Comparison of ENCODE assay signal across 28 cellular contexts in the genomic region with DNA sequence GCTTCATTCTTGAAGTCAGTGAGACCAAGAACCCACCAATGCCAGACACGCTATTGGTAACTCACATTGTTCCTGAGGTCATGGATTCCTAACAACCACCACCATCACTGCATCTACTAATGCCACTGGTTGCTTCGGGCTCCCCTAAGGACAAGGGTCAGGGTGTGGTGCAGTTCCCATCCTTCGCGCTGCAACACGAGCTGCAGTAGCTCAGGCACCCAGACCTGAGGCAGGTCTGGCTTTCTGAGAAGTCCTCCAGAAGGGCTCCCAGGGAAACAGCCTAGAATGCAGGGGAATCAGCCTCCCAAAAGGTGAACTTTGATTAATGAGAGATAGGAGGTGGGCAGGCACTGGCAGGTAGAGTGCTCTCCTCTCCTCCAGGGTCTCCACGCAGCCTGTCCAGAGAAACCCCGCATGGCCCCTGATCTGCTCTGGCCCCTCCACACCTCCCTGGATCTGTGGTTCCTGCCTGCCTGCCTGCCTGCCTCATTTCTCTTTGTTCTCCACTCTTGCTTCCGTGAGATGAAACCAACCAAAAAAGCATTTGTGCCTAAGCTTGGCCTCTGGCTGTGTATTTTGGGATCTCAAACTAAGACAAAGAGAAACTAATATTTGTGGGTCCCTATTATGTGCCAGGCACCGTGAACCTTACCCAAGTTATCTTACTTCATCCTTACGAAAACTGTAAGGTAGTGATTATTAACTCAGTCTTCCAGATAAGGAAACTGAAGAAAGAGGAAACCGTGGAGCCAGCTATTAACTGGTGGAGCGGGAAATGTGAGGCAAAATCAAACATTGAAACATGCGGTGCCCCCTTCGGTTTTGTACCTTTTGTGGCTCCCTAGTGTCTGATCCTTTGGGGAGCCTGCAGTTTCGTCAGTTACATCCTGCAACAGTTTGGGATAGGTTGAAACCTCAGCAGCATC. TPM values are rescaled to one million over a fixed set of nuclear protein-coding genes. Genes with fewer than 3 reads are reported as not detected.
A peak's percentile ranks its signal among the peaks of the same experiment; 100 is the strongest.
DNase-seq lines count a peak whose midpoint lies in the region; ATAC-seq, FAIRE-seq and TF ChIP-seq lines count a peak whose summit lies in the region.
"Had no signal": no experiment of that assay in that cellular context is flagged by ENCODE, and none has a peak within 500 bp of the region (broad histone marks: within the 10 kb centered on the region; RNA-seq: fewer than 3 reads in every experiment).

No MANE protein-coding gene starts in this region.

- no peaks in the 10 kb centered on the region for H3K36me3 ChIP-seq in Panc1 (ENCODE audit: control insufficient read depth, insufficient read depth, low read length)
- H3K36me3 ChIP-seq in endodermal cell (ENCODE audit: control insufficient read depth, insufficient read depth, low read length) = no peaks in the 10 kb centered on the region
- H3K36me3 ChIP-seq in neural progenitor cell = no peaks in the 10 kb centered on the region
- H3K36me3 ChIP-seq in gastroesophageal sphincter = no peaks in the 10 kb centered on the region
- H3K36me3 ChIP-seq: MG63 had no signal

- no TSS peak for BruUV-seq in Panc1 (replicated peaks; lab: Mats Ljungman, UMichigan)

- peaks cover 7% of the 10 kb centered on the region for H3K36me3 Mint-ChIP-seq in endodermal cell (ENCODE audit: low read depth)
- H3K36me3 Mint-ChIP-seq in neural progenitor cell = no peaks in the 10 kb centered on the region
- peaks cover 15% of the 10 kb centered on the region for H3K36me3 Mint-ChIP-seq in glutamatergic neuron (ENCODE audit: unreplicated experiment)
- H3K36me3 Mint-ChIP-seq: activated naive CD4-positive, alpha-beta T cell treated with anti-CD3 and anti-CD28 coated beads, Interleukin-2, amount 10 ng/mL, durations not matched to agents 7 days and 5 days had no signal

- in situ Hi-C loops in Panc1 (cut with HindIII; ENCODE audit: low pct_unique_long_range_greater_than_20kb, low sequenced_read_pairs) = no loop called here

- CTCF ChIA-PET in A549 (lab: Yijun Ruan, JAX) = interaction anchor here (0.7 to 11.9 kb wide), 8 partner anchors 11 to 172 kb away, joined by 3 to 185 read pairs (median 4); a partner anchor contains a TSS
- CTCF ChIA-PET in Panc1 (lab: Charles Lee) = no interaction called here

- H3K27me3 ChIP-seq in Panc1 (ENCODE audit: control insufficient read depth, insufficient read depth, low read length) (no peaks in the 10 kb centered on the region), endodermal cell (ENCODE audit: control insufficient read depth, insufficient read depth, low read length, poor library complexity, severe bottlenecking) (no peaks in the 10 kb centered on the region), neural progenitor cell (no peaks in the 10 kb centered on the region), gastroesophageal sphincter (no peaks in the 10 kb centered on the region)
- H3K27me3 ChIP-seq: MG63 had no signal

- H3K27me3 Mint-ChIP-seq in endodermal cell (ENCODE audit: insufficient read depth) (no peaks in the 10 kb centered on the region), neural progenitor cell (ENCODE audit: insufficient read depth, low read depth) (peaks cover 7% of the 10 kb centered on the region), glutamatergic neuron (ENCODE audit: unreplicated experiment) (no peaks in the 10 kb centered on the region)
- H3K27me3 Mint-ChIP-seq: B cell had no signal

- H3K9me3 ChIP-seq in A549 = 0 out of 3 replicates have a peak, but pooled peaks cover 4% of the 10 kb centered on the region
- H3K9me3 ChIP-seq in Panc1 (ENCODE audit: control insufficient read depth, insufficient read depth, low read depth, low read length) = no peaks in the 10 kb centered on the region
- H3K9me3 ChIP-seq in endodermal cell (ENCODE audit: control insufficient read depth, low read length) = peaks cover 14% of the 10 kb centered on the region
- no peaks in the 10 kb centered on the region for H3K9me3 ChIP-seq in neural progenitor cell (ENCODE audit: low read depth)
- H3K9me3 ChIP-seq in gastroesophageal sphincter = no peaks in the 10 kb centered on the region
- H3K9me3 ChIP-seq: MG63 had no signal

- TF ChIP-seq RAD21 in A549 (conservative IDR thresholded peaks at IDR 0.05 in 1 of 2, IDR thresholded peaks at IDR 0.05 in 1 of 2) = no peak

- H3K79me2 ChIP-seq in neural progenitor cell (ENCODE audit: low read depth) = no peaks in the 10 kb centered on the region
- H3K79me2 ChIP-seq: parathyroid adenoma had no signal

- H2AFZ ChIP-seq in neural progenitor cell (replicated peaks) = peak overlapping the region; percentile 98
- H2AFZ ChIP-seq: parathyroid adenoma had no signal

- intact Hi-C loops in Panc1 (cut with micrococcal nuclease; ENCODE audit: unreplicated experiment) = no loop called here

- H3K27ac ChIP-seq in A549 = peak overlapping the region; percentile 61 to 64; a peak in 5 of 6 replicates
- H3K27ac ChIP-seq in Panc1 (ENCODE audit: low read length) = peak overlapping the region; percentile 24; the same call in 1 of the 2 replicates
- no peak overlapping the region for H3K27ac ChIP-seq in endodermal cell (ENCODE audit: low read depth, low read length)
- H3K27ac ChIP-seq in neural progenitor cell = no peak overlapping the region
- no peak overlapping the region for H3K27ac ChIP-seq in gastroesophageal sphincter
- H3K27ac ChIP-seq: parathyroid adenoma had no signal

- POLR2A ChIA-PET in A549 (lab: Yijun Ruan, JAX) (interaction anchor here (1.2 kb wide), 1 partner anchor 139 kb away, joined by 3 read pairs; no protein-coding TSS in a partner anchor), Panc1 (lab: Charles Lee) (no interaction called here)

- H3K4me2 ChIP-seq in A549 (no peak overlapping the region), neural progenitor cell (peak overlapping the region; percentile 62)

- H3K4me1 Mint-ChIP-seq in endodermal cell = peaks cover 33% of the 10 kb centered on the region
- H3K4me1 Mint-ChIP-seq in neural progenitor cell = peaks cover 30% of the 10 kb centered on the region
- peaks cover 4% of the 10 kb centered on the region for H3K4me1 Mint-ChIP-seq in glutamatergic neuron (ENCODE audit: low read depth, unreplicated experiment)
- H3K4me1 Mint-ChIP-seq: activated naive CD4-positive, alpha-beta T cell treated with anti-CD3 and anti-CD28 coated beads, Interleukin-2, amount 10 ng/mL, durations not matched to agents 7 days and 5 days had no signal

- 77% methylated on average over 15 of the region's 15 CpGs for WGBS in A549 (ENCODE audit: missing lambda C conversion rate)
- WGBS in endodermal cell (ENCODE audit: insufficient coverage in 1 of 2, insufficient read length in 1 of 2), 2 experiments = 78 to 79% methylated on average over 12 to 15 of the region's 15 CpGs
- 76 to 81% methylated on average over 10 to 12 of the region's 15 CpGs for WGBS in gastroesophageal sphincter (ENCODE audit: low coverage in 1 of 2), 2 donors

- no peak for TF ChIP-seq EP300 in A549 (IDR thresholded peaks at IDR 0.05)
- TF ChIP-seq EP300 in gastroesophageal sphincter (IDR thresholded peaks at IDR 0.05) = no peak

- peaks cover 6% of the 10 kb centered on the region for H3F3A ChIP-seq in neural progenitor cell (ENCODE audit: low read depth)

- FAIRE-seq in A549 (lab: Jason Lieb, UNC) = no peak
- FAIRE-seq: A204.1, bronchial epithelial cell, endothelial cell of umbilical vein, GM12891, K562 had no signal

- peaks cover 48% of the 10 kb centered on the region for H3K4me1 ChIP-seq in A549
- H3K4me1 ChIP-seq in Panc1 (ENCODE audit: control insufficient read depth, insufficient read depth, low read length) = peaks cover 32% of the 10 kb centered on the region
- peaks cover 3% of the 10 kb centered on the region for H3K4me1 ChIP-seq in endodermal cell (ENCODE audit: control insufficient read depth, insufficient read depth, low read length)
- H3K4me1 ChIP-seq in neural progenitor cell = peaks cover 23% of the 10 kb centered on the region
- peaks cover 0 to 48% (median 4%) of the 10 kb centered on the region in 3 donors for H3K4me1 ChIP-seq in gastroesophageal sphincter
- H3K4me1 ChIP-seq: parathyroid adenoma had no signal

- H3K9ac ChIP-seq in endodermal cell (ENCODE audit: extremely low read depth, low read length, poor library complexity, severe bottlenecking) (no peak overlapping the region), neural progenitor cell (no peak overlapping the region)
- H3K9ac ChIP-seq: parathyroid adenoma had no signal

- H3K9me3 Mint-ChIP-seq in endodermal cell (peaks cover 27% of the 10 kb centered on the region), neural progenitor cell (peaks cover 14% of the 10 kb centered on the region), glutamatergic neuron (ENCODE audit: unreplicated experiment) (peaks cover 2% of the 10 kb centered on the region)
- H3K9me3 Mint-ChIP-seq: activated T-helper 1 cell treated with anti-CD3 and anti-CD28 coated beads, Interleukin-12 subunit alpha, Interleukin-12 subunit beta, Interleukin-2, Interleukin-4 antibody, amounts not matched to agents 30 ng/mL and 10 ng/mL and 1 ng/mL, durations not matched to agents 14 hours and 24 hours and 36 hours had no signal

- H4K20me1 ChIP-seq in neural progenitor cell (ENCODE audit: low read depth) = no peaks in the 10 kb centered on the region

- ATAC-seq in A549 (no peak), Panc1 (no peak), GM21528 (IDR thresholded peaks at IDR 0.05; ENCODE audit: low FRiP score, unreplicated experiment) (no peak), gastroesophageal sphincter (no peak)
- ATAC-seq: K562; naive thymus-derived CD4-positive, alpha-beta T cell; Right ventricle myocardium inferior; stimulated activated naive CD8-positive, alpha-beta T cell treated with anti-CD3 and anti-CD28 coated beads, Interleukin-15, Interleukin-2, amounts not matched to agents 100 U/mL and 50 U/mL, for 24 hours had no signal

- TF ChIP-seq CTCF in A549 (IDR thresholded peaks at IDR 0.05) (no peak), Panc1 (IDR thresholded peaks at IDR 0.05) (no peak), endodermal cell (conservative IDR thresholded peaks at IDR 0.05) (no peak), neural progenitor cell (IDR thresholded peaks at IDR 0.05) (no peak), gastroesophageal sphincter (IDR thresholded peaks at IDR 0.05) (no peak), glutamatergic neuron (IDR thresholded peaks at IDR 0.05; ENCODE audit: partially characterized antibody, unreplicated experiment) (no peak)

- no peak for TF ChIP-seq POLR2A in A549 (IDR thresholded peaks at IDR 0.05; ENCODE audit: low read length)
- no peak for TF ChIP-seq POLR2A in gastroesophageal sphincter (IDR thresholded peaks at IDR 0.05)

- H3K27ac Mint-ChIP-seq in endodermal cell (peak overlapping the region; percentile 44), neural progenitor cell (no peak overlapping the region), glutamatergic neuron (ENCODE audit: unreplicated experiment) (no peak overlapping the region)
- H3K27ac Mint-ChIP-seq: activated naive CD4-positive, alpha-beta T cell treated with anti-CD3 and anti-CD28 coated beads, Interleukin-2, amount 10 ng/mL, durations not matched to agents 7 days and 5 days; activated T-helper 1 cell treated with anti-CD3 and anti-CD28 coated beads, Interleukin-12 subunit alpha, Interleukin-12 subunit beta, Interleukin-2, Interleukin-4 antibody, amounts not matched to agents 30 ng/mL and 10 ng/mL and 1 ng/mL, durations not matched to agents 14 hours and 24 hours and 36 hours; B cell had no signal

- no peak overlapping the region for H3K4me3 ChIP-seq in A549
- H3K4me3 ChIP-seq in Panc1 (ENCODE audit: low read depth in 2 of 2, low read length in 2 of 2) = no peak overlapping the region
- no peak overlapping the region for H3K4me3 ChIP-seq in endodermal cell (ENCODE audit: low read length)
- H3K4me3 ChIP-seq in neural progenitor cell = peak overlapping the region; percentile 17
- no peak overlapping the region for H3K4me3 ChIP-seq in gastroesophageal sphincter
- H3K4me3 ChIP-seq: K562, MG63 had no signal

- peak overlapping the region; percentile 6 for H3K4me3 Mint-ChIP-seq in endodermal cell
- H3K4me3 Mint-ChIP-seq in neural progenitor cell = no peak overlapping the region
- no peak overlapping the region for H3K4me3 Mint-ChIP-seq in glutamatergic neuron (ENCODE audit: unreplicated experiment)
- H3K4me3 Mint-ChIP-seq: activated naive CD4-positive, alpha-beta T cell treated with anti-CD3 and anti-CD28 coated beads, Interleukin-2, amount 10 ng/mL, durations not matched to agents 7 days and 5 days; activated T-helper 1 cell treated with anti-CD3 and anti-CD28 coated beads, Interleukin-12 subunit alpha, Interleukin-12 subunit beta, Interleukin-2, Interleukin-4 antibody, amounts not matched to agents 30 ng/mL and 10 ng/mL and 1 ng/mL, durations not matched to agents 14 hours and 24 hours and 36 hours; B cell; naive thymus-derived CD4-positive, alpha-beta T cell had no signal

- DNase-seq in A549 (ENCODE audit: low read depth in 1 of 2, low spot score in 1 of 2) (no peak), Panc1 (ENCODE audit: low read depth, low spot score) (no peak), endodermal cell (no peak), neural progenitor cell (ENCODE audit: low spot score) (no peak), glutamatergic neuron (no peak), hypothalamus (lab: John Stamatoyannopoulos, UW) (no peak)
- DNase-seq: activated CD4-positive, alpha-beta T cell treated with anti-CD3 and anti-CD28 coated beads, Interleukin-2, amount 50 U/mL, for 1 hour; activated naive CD4-positive, alpha-beta T cell treated with anti-CD3 and anti-CD28 coated beads, Interleukin-2, amount 10 ng/mL, durations not matched to agents 7 days and 5 days; amniotic stem cell; left cardiac atrium; MG63; naive thymus-derived CD4-positive, alpha-beta T cell; NCI-H1417; NCI-H2081 treated with DMSO at 0.1 percent for 48 hours; NCI-H345; stimulated activated CD4-positive, alpha-beta T cell treated with anti-CD3 and anti-CD28 coated beads, Interleukin-15, amount 100 ng/mL, for 24 hours; stimulated activated naive CD8-positive, alpha-beta T cell treated with anti-CD3 and anti-CD28 coated beads, Interleukin-15, Interleukin-2, amounts not matched to agents 100 U/mL and 50 U/mL, for 24 hours had no signal

RNA-seq across cellular contexts. Expression of a gene that starts 43.9 kb away (rescaled TPM):
- 97.4 and 99.1 TPM in 2 replicates for polyA plus RNA-seq in A549 (2011; rRNA removed)
- polyA plus RNA-seq in A549 (2012; cell fraction: cytosol; rRNA removed) = 32.8 and 35.7 TPM in 2 replicates
- polyA plus RNA-seq in A549 (2012; cell fraction: nucleus; rRNA removed) = 68.6 and 111 TPM in 2 replicates
- polyA plus RNA-seq in A549 (2017; fragmentation: RNase III; extraction: RNeasy Plus Mini Kit Qiagen cat#74134 plus additional on column Dnase treatment) = 41.8 to 43.2 TPM (median 42.8 TPM) in 3 replicates
- 98.4 and 139 TPM in 2 replicates for polyA minus RNA-seq in A549 (2011; rRNA and poly(A)+ RNA removed)
- total RNA-seq in Panc1 (2021; ENCODE audit: unreplicated experiment) = 51.4 TPM
- 28.8 TPM for polyA plus RNA-seq in Panc1 (2012; ENCODE audit: insufficient read length)
- 10 to 100 TPM; 51.5 to 52.5 TPM for total RNA-seq in endodermal cell
- 64.2 TPM for polyA plus RNA-seq in endodermal cell (2013, experiment 1 of 2)
- 62.6 TPM for polyA plus RNA-seq in endodermal cell (2013, experiment 2 of 2)
- 48.8 and 64.2 TPM in 2 replicates for total RNA-seq in neural progenitor cell (ENCODE audit: low replicate concordance)
- total RNA-seq in gastroesophageal sphincter = 10 to 100 TPM; 36.6 to 50.3 (median 45.5) TPM
- 50.9 TPM for total RNA-seq in glutamatergic neuron (ENCODE audit: unreplicated experiment)

Comparison
In these comparisons a context has a peak if more than half of its experiments do, and no peak if none do; other contexts are left out.
1. H3K27ac ChIP-seq: peak in A549 (2 of 2) and Panc1 (single experiment); none in endodermal cell (single experiment), neural progenitor cell (single experiment) and gastroesophageal sphincter (0 of 4).